ENCODE assay signal across 23 cellular contexts in genomic region chrX:8424941-8425340, GRCh38. TPM values are rescaled to one million over a fixed set of nuclear protein-coding genes. Genes with fewer than 3 reads are reported as not detected.
"Had no signal": no experiment of that assay in that cellular context is flagged by ENCODE, and none has a peak within 500 bp of the region (broad histone marks: within the 10 kb centered on the region; RNA-seq: fewer than 3 reads in every experiment).

No MANE protein-coding gene starts in this region.

- H3K36me3 Mint-ChIP-seq: activated naive CD8-positive, alpha-beta T cell; immature natural killer cell; natural killer cell treated with Interleukin-12 subunit alpha and Interleukin-12 subunit beta and Interleukin-15 and Interleukin-18, amount 100 ng/mL, for 72 hours had no signal

- H3K4me1 Mint-ChIP-seq: activated B cell treated with CpG ODN at 0.5 μM for 24 hours, immature natural killer cell had no signal

- H3K9me3 Mint-ChIP-seq: endodermal cell had no signal

- H3K4me3 Mint-ChIP-seq: activated B cell treated with CpG ODN at 0.5 μM for 24 hours; activated naive CD8-positive, alpha-beta T cell; activated T-cell treated with anti-CD3 and anti-CD28 coated beads, Interleukin-2, amount 50 U/mL, for 4 hours; endodermal cell; immature natural killer cell; natural killer cell treated with Interleukin-12 subunit alpha and Interleukin-12 subunit beta and Interleukin-15 and Interleukin-18, amount 100 ng/mL, for 72 hours had no signal

- H3K27ac Mint-ChIP-seq: activated B cell treated with CpG ODN at 0.5 μM for 24 hours; activated naive CD8-positive, alpha-beta T cell; activated T-helper 2 cell treated with anti-CD3 and anti-CD28 coated beads, Interferon-gamma antibody, Interleukin-2, Interleukin-4, amounts not matched to agents 10 μg/mL and 5 μg/mL and 100 μg/mL, durations not matched to agents 14 hours and 24 hours and 36 hours; endodermal cell; immature natural killer cell; natural killer cell treated with Interleukin-12 subunit alpha and Interleukin-12 subunit beta and Interleukin-15 and Interleukin-18, amount 100 ng/mL, for 72 hours; progenitor cell of endocrine pancreas had no signal

- H3K27me3 Mint-ChIP-seq: activated B cell treated with CpG ODN at 0.5 μM for 24 hours; activated naive CD8-positive, alpha-beta T cell; natural killer cell treated with Interleukin-12 subunit alpha and Interleukin-12 subunit beta and Interleukin-15 and Interleukin-18, amount 100 ng/mL, for 72 hours; progenitor cell of endocrine pancreas had no signal

- ATAC-seq: activated T-cell treated with anti-CD3 and anti-CD28 coated beads, Interleukin-2, amount 50 U/mL, for 4 hours; natural killer cell treated with Interleukin-12 subunit alpha and Interleukin-12 subunit beta and Interleukin-15 and Interleukin-18, amount 100 ng/mL, for 72 hours had no signal

- DNase-seq: activated B cell treated with CpG ODN at 0.5 μM for 24 hours; activated CD4-positive, alpha-beta T cell treated with anti-CD3 and anti-CD28 coated beads for 4 hours; activated CD4-positive, alpha-beta T cell treated with anti-CD3 and anti-CD28 coated beads, Interleukin-2, amount 50 U/mL, for 48 hours; activated CD8-positive, alpha-beta memory T cell treated with anti-CD3 and anti-CD28 coated beads, Interleukin-2, amount 50 U/mL, for 48 hours; activated naive CD4-positive, alpha-beta T cell; activated T-cell treated with anti-CD3 and anti-CD28 coated beads, Interleukin-2, amount 50 U/mL, for 4 hours; adrenal gland; cortex of kidney; endodermal cell; foreskin fibroblast; immature natural killer cell; left ventricle myocardium inferior; midbrain; stimulated activated CD4-positive, alpha-beta T cell treated with anti-CD3 and anti-CD28 coated beads, Interleukin-4, amount 100 ng/mL, for 1 hour; stimulated activated naive CD4-positive, alpha-beta T cell; T-helper 9 cell; upper lobe of left lung had no signal

RNA-seq across cellular contexts. Expression of gene VCX3B, which starts 39.7 kb away (rescaled TPM):
- polyA plus RNA-seq: fibroblast of lung, hepatocyte, immature natural killer cell had no signal
